ENCODE assay signal across 23 cellular contexts in the genomic region with DNA sequence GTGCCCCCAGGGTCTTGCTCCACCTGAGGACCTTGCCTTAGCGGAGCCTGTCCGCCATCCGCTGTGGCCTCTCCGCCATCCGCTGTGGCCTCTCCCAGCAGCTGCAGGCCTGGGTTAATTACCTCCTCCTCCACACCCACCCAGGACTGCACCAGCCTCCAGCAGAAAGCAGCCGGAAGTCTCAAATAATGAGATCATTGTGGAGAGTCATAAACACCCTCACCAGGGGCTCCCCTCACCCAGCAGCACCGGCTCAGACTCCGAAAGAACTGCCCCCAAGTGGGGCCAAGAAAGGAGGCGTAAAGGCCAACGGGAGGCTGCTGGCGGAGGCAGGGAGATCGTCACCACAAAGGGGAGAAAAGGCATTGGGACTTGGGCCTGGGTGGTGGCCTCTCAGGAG. TPM values are rescaled to one million over a fixed set of nuclear protein-coding genes. Genes with fewer than 3 reads are reported as not detected.
DNase-seq lines count a peak whose midpoint lies in the region; ATAC-seq and TF ChIP-seq lines count a peak whose summit lies in the region.
"Had no signal": no experiment of that assay in that cellular context is flagged by ENCODE, and none has a peak within 500 bp of the region (broad histone marks: within the 10 kb centered on the region; RNA-seq: fewer than 3 reads in every experiment).

No MANE protein-coding gene starts in this region.

- intact Hi-C loops in psoas muscle (cut with DNase I) = no loop called here

- H3K4me3 ChIP-seq in GM23248 (no peak overlapping the region), endodermal cell (ENCODE audit: low read length) (no peak overlapping the region), psoas muscle (no peak overlapping the region)
- H3K4me3 ChIP-seq in effector memory CD4-positive, alpha-beta T cell (ENCODE audit: insufficient read depth, low read depth, low read length, poor library complexity, severe bottlenecking) = no peak overlapping the region
- H3K4me3 ChIP-seq: HAP-1, upper lobe of left lung had no signal

- no peak for TF ChIP-seq POLR2A in GM18505 (IDR thresholded peaks at IDR 0.05; ENCODE audit: borderline replicate concordance, extremely low read depth, insufficient read depth, insufficient read length)

- in situ Hi-C loops in GM23248 (cut with MboI) = no loop called here

- H3K9me3 Mint-ChIP-seq in endodermal cell (no peaks in the 10 kb centered on the region), chondrocyte (ENCODE audit: low read depth) (no peaks in the 10 kb centered on the region)
- H3K9me3 Mint-ChIP-seq: activated naive CD4-positive, alpha-beta T cell treated with anti-CD3 and anti-CD28 coated beads, Interleukin-2, amount 10 ng/mL, durations not matched to agents 7 days and 5 days; dendritic cell treated with granulocyte-macrophage colony-stimulating factor and Interleukin-4, amounts not matched to agents 40 ng/mL and 50 ng/mL, for 4 days; natural killer cell treated with Interleukin-12 subunit alpha and Interleukin-12 subunit beta and Interleukin-15 and Interleukin-18, amount 100 ng/mL, for 72 hours had no signal

- 52 to 58% methylated on average over 12 of the region's 12 CpGs for whole genome bisulfite sequencing in GM23248 (ENCODE audit: low coverage in 1 of 2, low lambda C conversion rate in 2 of 2, missing lambda C conversion rate in 2 of 2), 2 experiments
- 60 to 92% methylated on average over 1 to 12 of the region's 12 CpGs for WGBS in endodermal cell (ENCODE audit: insufficient coverage in 1 of 2, insufficient read length in 1 of 2), 2 experiments
- WGBS in psoas muscle, 3 donors = 77 to 89% (median 84%) methylated on average over 11 to 12 of the region's 12 CpGs

- no peak overlapping the region for H3K27ac ChIP-seq in GM23248
- peak overlapping the region; percentile 73 for H3K27ac ChIP-seq in endodermal cell (ENCODE audit: low read depth, low read length)
- no peak overlapping the region for H3K27ac ChIP-seq in effector memory CD4-positive, alpha-beta T cell (ENCODE audit: insufficient read depth, low read length, poor library complexity, severe bottlenecking)
- no peak overlapping the region for H3K27ac ChIP-seq in psoas muscle
- H3K27ac ChIP-seq: upper lobe of left lung had no signal

- no peaks in the 10 kb centered on the region for H3K9me3 ChIP-seq in GM23248 (ENCODE audit: low read depth)
- H3K9me3 ChIP-seq in endodermal cell (ENCODE audit: control insufficient read depth, low read length) = no peaks in the 10 kb centered on the region
- no peaks in the 10 kb centered on the region for H3K9me3 ChIP-seq in effector memory CD4-positive, alpha-beta T cell (ENCODE audit: control insufficient read depth, low read length)
- no peaks in the 10 kb centered on the region for H3K9me3 ChIP-seq in psoas muscle
- H3K9me3 ChIP-seq: HAP-1, upper lobe of left lung had no signal

- H3K27ac Mint-ChIP-seq in endodermal cell = no peak overlapping the region
- no peak overlapping the region for H3K27ac Mint-ChIP-seq in chondrocyte (ENCODE audit: unreplicated experiment)
- H3K27ac Mint-ChIP-seq: activated naive CD4-positive, alpha-beta T cell treated with anti-CD3 and anti-CD28 coated beads, Interleukin-2, amount 10 ng/mL, durations not matched to agents 7 days and 5 days; dendritic cell treated with granulocyte-macrophage colony-stimulating factor and Interleukin-4, amounts not matched to agents 40 ng/mL and 50 ng/mL, for 4 days; natural killer cell treated with Interleukin-12 subunit alpha and Interleukin-12 subunit beta and Interleukin-15 and Interleukin-18, amount 100 ng/mL, for 72 hours had no signal

- H3K4me1 Mint-ChIP-seq in endodermal cell = peaks cover 21% of the 10 kb centered on the region
- peaks cover 27% of the 10 kb centered on the region for H3K4me1 Mint-ChIP-seq in chondrocyte (ENCODE audit: low read depth)
- H3K4me1 Mint-ChIP-seq: activated naive CD4-positive, alpha-beta T cell treated with anti-CD3 and anti-CD28 coated beads, Interleukin-2, amount 10 ng/mL, durations not matched to agents 7 days and 5 days had no signal

- DNase-seq in GM23248 = peak; percentile 42
- DNase-seq in NCI-H526 treated with DMSO at 0.1 percent for 48 hours (lab: John Stamatoyannopoulos, UW) = peak; percentile 46
- no peak for DNase-seq in endodermal cell
- peak; percentile 74 for DNase-seq in retina
- DNase-seq in chondrocyte (ENCODE audit: low spot score) = no peak
- no peak for DNase-seq in effector memory CD4-positive, alpha-beta T cell
- no peak for DNase-seq in psoas muscle
- DNase-seq: activated CD4-positive, alpha-beta T cell treated with anti-CD3 and anti-CD28 coated beads, Interleukin-2, amount 50 U/mL, for 1 hour; activated naive CD4-positive, alpha-beta T cell treated with anti-CD3 and anti-CD28 coated beads, Interleukin-2, amount 10 ng/mL, durations not matched to agents 7 days and 5 days; activated T-cell treated with anti-CD3 and anti-CD28 coated beads for 4 hours; DMS79; head of caudate nucleus; KBM-7; NCI-H1105; stimulated activated naive CD4-positive, alpha-beta T cell; upper lobe of left lung had no signal

- no peaks in the 10 kb centered on the region for H3K9me2 ChIP-seq in GM23248 (ENCODE audit: insufficient read depth)

- no peaks in the 10 kb centered on the region for H3K79me2 ChIP-seq in GM23248 (ENCODE audit: insufficient read depth)

- ATAC-seq in GM18505 (IDR thresholded peaks at IDR 0.05; ENCODE audit: unreplicated experiment) (no peak), psoas muscle (no peak)
- ATAC-seq: esophagus mucosa; natural killer cell treated with Interleukin-12 subunit alpha and Interleukin-12 subunit beta and Interleukin-15 and Interleukin-18, amount 100 ng/mL, for 72 hours had no signal

- H3K36me3 Mint-ChIP-seq in endodermal cell (ENCODE audit: low read depth) (no peaks in the 10 kb centered on the region), chondrocyte (ENCODE audit: low read depth) (no peaks in the 10 kb centered on the region)
- H3K36me3 Mint-ChIP-seq: activated naive CD4-positive, alpha-beta T cell treated with anti-CD3 and anti-CD28 coated beads, Interleukin-2, amount 10 ng/mL, durations not matched to agents 7 days and 5 days; natural killer cell treated with Interleukin-12 subunit alpha and Interleukin-12 subunit beta and Interleukin-15 and Interleukin-18, amount 100 ng/mL, for 72 hours had no signal

- no peak overlapping the region for H3K4me2 ChIP-seq in GM23248 (ENCODE audit: unreplicated experiment)

- no peak overlapping the region for H2AFZ ChIP-seq in GM23248

- H3K4me1 ChIP-seq in GM23248 (ENCODE audit: insufficient read depth) = peaks cover 23% of the 10 kb centered on the region
- H3K4me1 ChIP-seq in endodermal cell (ENCODE audit: control insufficient read depth, insufficient read depth, low read length) = peaks cover 8% of the 10 kb centered on the region
- no peaks in the 10 kb centered on the region for H3K4me1 ChIP-seq in effector memory CD4-positive, alpha-beta T cell (ENCODE audit: control insufficient read depth, insufficient read depth, low read length, poor library complexity, severe bottlenecking)
- H3K4me1 ChIP-seq in psoas muscle = peaks cover 7% of the 10 kb centered on the region
- H3K4me1 ChIP-seq: HAP-1, upper lobe of left lung had no signal

- H3K36me3 ChIP-seq in GM23248 (ENCODE audit: low read depth) = no peaks in the 10 kb centered on the region
- no peaks in the 10 kb centered on the region for H3K36me3 ChIP-seq in endodermal cell (ENCODE audit: control insufficient read depth, insufficient read depth, low read length)
- no peaks in the 10 kb centered on the region for H3K36me3 ChIP-seq in effector memory CD4-positive, alpha-beta T cell (ENCODE audit: control insufficient read depth, insufficient read depth, low read length)
- no peaks in the 10 kb centered on the region for H3K36me3 ChIP-seq in psoas muscle (ENCODE audit: insufficient read depth in 1 of 2, low read depth in 1 of 2)
- H3K36me3 ChIP-seq: upper lobe of left lung had no signal

- H3K4me3 Mint-ChIP-seq in endodermal cell (no peak overlapping the region), chondrocyte (ENCODE audit: unreplicated experiment) (no peak overlapping the region)
- H3K4me3 Mint-ChIP-seq: activated naive CD4-positive, alpha-beta T cell treated with anti-CD3 and anti-CD28 coated beads, Interleukin-2, amount 10 ng/mL, durations not matched to agents 7 days and 5 days; dendritic cell treated with granulocyte-macrophage colony-stimulating factor and Interleukin-4, amounts not matched to agents 40 ng/mL and 50 ng/mL, for 4 days; natural killer cell treated with Interleukin-12 subunit alpha and Interleukin-12 subunit beta and Interleukin-15 and Interleukin-18, amount 100 ng/mL, for 72 hours had no signal

- H3K9ac ChIP-seq in GM23248 (no peak overlapping the region), endodermal cell (ENCODE audit: extremely low read depth, low read length, poor library complexity, severe bottlenecking) (no peak overlapping the region)

- no peaks in the 10 kb centered on the region for H3K27me3 Mint-ChIP-seq in endodermal cell (ENCODE audit: insufficient read depth)
- no peaks in the 10 kb centered on the region for H3K27me3 Mint-ChIP-seq in chondrocyte (ENCODE audit: low read depth)
- H3K27me3 Mint-ChIP-seq: activated naive CD4-positive, alpha-beta T cell treated with anti-CD3 and anti-CD28 coated beads, Interleukin-2, amount 10 ng/mL, durations not matched to agents 7 days and 5 days; dendritic cell treated with granulocyte-macrophage colony-stimulating factor and Interleukin-4, amounts not matched to agents 40 ng/mL and 50 ng/mL, for 4 days; natural killer cell treated with Interleukin-12 subunit alpha and Interleukin-12 subunit beta and Interleukin-15 and Interleukin-18, amount 100 ng/mL, for 72 hours had no signal

- H3F3A ChIP-seq in GM23248 (ENCODE audit: insufficient read depth) = 0 out of 2 replicates have a peak, but pooled peaks cover 6% of the 10 kb centered on the region

- TF ChIP-seq CTCF in endodermal cell (conservative IDR thresholded peaks at IDR 0.05) = no peak
- TF ChIP-seq CTCF in chondrocyte (IDR thresholded peaks at IDR 0.05) = no peak
- TF ChIP-seq CTCF in psoas muscle (IDR thresholded peaks at IDR 0.05) = no peak

- H4K20me1 ChIP-seq in GM23248 (ENCODE audit: insufficient read depth) = no peaks in the 10 kb centered on the region

- H3K27me3 ChIP-seq in GM23248 (replicated peaks; ENCODE audit: insufficient read depth) (no peaks in the 10 kb centered on the region), endodermal cell (ENCODE audit: control insufficient read depth, insufficient read depth, low read length, poor library complexity, severe bottlenecking) (no peaks in the 10 kb centered on the region), psoas muscle (ENCODE audit: insufficient read depth in 3 of 3, low read length in 2 of 3) (no peaks in the 10 kb centered on the region)
- H3K27me3 ChIP-seq in effector memory CD4-positive, alpha-beta T cell (replicated peaks; ENCODE audit: control insufficient read depth, insufficient read depth, low read length, poor library complexity, severe bottlenecking) = no peaks in the 10 kb centered on the region
- H3K27me3 ChIP-seq: upper lobe of left lung had no signal

RNA-seq across cellular contexts. Expression of a gene that starts 10.7 kb away (rescaled TPM):
- 8.0 and 8.6 TPM in 2 replicates for total RNA-seq in GM23248 (2014; rRNA removed; shearing (Covaris generic))
- polyA plus RNA-seq in GM23248 (2016; fragmentation: Nextera tagmentation; extraction: Ambion mirVana) (0.69 and 0.84 TPM in 2 replicates), psoas muscle (1 to 10 TPM in 1 of 3 donors, under 1 TPM in 2; 0.49 to 1.6 (median 0.75) TPM)
- total RNA-seq in endodermal cell (1 to 10 TPM; 2.4 to 2.8 TPM), chondrocyte (4.2 to 5.8 TPM (median 4.4 TPM) in 3 replicates), psoas muscle (1 to 10 TPM; 2.2 to 3.5 (median 2.9) TPM)
- polyA plus RNA-seq in endodermal cell (2013, experiment 1 of 2) = 25.3 TPM
- polyA plus RNA-seq in endodermal cell (2013, experiment 2 of 2) = 23.1 TPM

RNA-seq across cellular contexts. Expression of a gene that starts 27.6 kb away (rescaled TPM):
- not detected in 2 replicates for total RNA-seq in GM23248 (2014; rRNA removed; shearing (Covaris generic))
- polyA plus RNA-seq in GM23248 (2016; fragmentation: Nextera tagmentation; extraction: Ambion mirVana) (not detected in 2 replicates), psoas muscle (not detected)
- total RNA-seq in endodermal cell (1 to 10 TPM in 1 of 2 donors, not detected in 1; 2.7 TPM), chondrocyte (not detected in 3 replicates), psoas muscle (not detected)
- 6.6 TPM for polyA plus RNA-seq in endodermal cell (2013, experiment 1 of 2)
- polyA plus RNA-seq in endodermal cell (2013, experiment 2 of 2) = 2.8 TPM
- total RNA-seq: esophagus mucosa; lung microvascular endothelial cell; natural killer cell treated with Interleukin-12 subunit alpha and Interleukin-12 subunit beta and Interleukin-15 and Interleukin-18, amount 100 ng/mL, for 72 hours; upper lobe of left lung had no signal
- polyA plus RNA-seq: BJ had no signal

RNA-seq across cellular contexts. Expression of a gene that starts 35.8 kb away (rescaled TPM):
- total RNA-seq in GM23248 (2014; rRNA removed; shearing (Covaris generic)) = 110 and 119 TPM in 2 replicates
- 69.4 and 71.5 TPM in 2 replicates for polyA plus RNA-seq in GM23248 (2016; fragmentation: Nextera tagmentation; extraction: Ambion mirVana)
- total RNA-seq in endodermal cell = 10 to 100 TPM; 75.9 to 80.3 TPM
- polyA plus RNA-seq in endodermal cell (2013, experiment 1 of 2) = 54.4 TPM
- polyA plus RNA-seq in endodermal cell (2013, experiment 2 of 2) = 52.1 TPM
- 72.7 to 94.2 TPM (median 73.1 TPM) in 3 replicates for total RNA-seq in chondrocyte
- 100 to 1,000 TPM in 1 of 4 donors, 10 to 100 TPM in 3; 57.3 to 215 (median 68.3) TPM for total RNA-seq in psoas muscle
- polyA plus RNA-seq in psoas muscle = 100 to 1,000 TPM in 1 of 3 donors, 10 to 100 TPM in 2; 39.2 to 101 (median 47.2) TPM

Comparison
In these comparisons a context has a peak if more than half of its experiments do, and no peak if none do; other contexts are left out.
1. DNase-seq: peak in GM23248 (single experiment), NCI-H526 treated with DMSO at 0.1 percent for 48 hours (single experiment) and retina (single experiment); none in endodermal cell (single experiment), chondrocyte (single experiment), effector memory CD4-positive, alpha-beta T cell (0 of 3) and psoas muscle (0 of 2).